9 cellular contexts compared by ENCODE assay signal in genomic region chr2:147045113-147045512, GRCh38.
DNase-seq lines count a peak whose midpoint lies in the region; ATAC-seq, FAIRE-seq and TF ChIP-seq lines count a peak whose summit lies in the region.
"Had no signal": no experiment of that assay in that cellular context is flagged by ENCODE, and none has a peak within 500 bp of the region (broad histone marks: within the 10 kb centered on the region; RNA-seq: fewer than 3 reads in every experiment).

No MANE protein-coding gene starts in this region.

- no peak for FAIRE-seq in K562 (lab: Jason Lieb, UNC)
- FAIRE-seq: islet of Langerhans had no signal

- ATAC-seq in HG03442 (IDR thresholded peaks at IDR 0.05; ENCODE audit: unreplicated experiment) (peak; percentile 68), K562 (no peak), left lung (peak; percentile 68)

- 0% methylated on average over 2 of the region's 2 CpGs for WGBS in K562 (ENCODE audit: insufficient coverage, low coverage, missing lambda C conversion rate)

- TF ChIP-seq CTCF in AG04449 (IDR thresholded peaks at IDR 0.05; ENCODE audit: insufficient read depth, low read length, missing control alignments) (peak; percentile 28), GM12874 (IDR thresholded peaks at IDR 0.05; ENCODE audit: insufficient read depth, low read depth, low read length) (peak; percentile 72), K562 (IDR thresholded peaks at IDR 0.05 in 2 of 3, conservative IDR thresholded peaks at IDR 0.05 in 1 of 3; ENCODE audit: insufficient read depth in 2 of 3, low read depth in 1 of 3, low read length in 3 of 3) (peak in 2 of 3 experiments; percentile 31 to 38; a peak in 3 of 6 replicates), left lung (IDR thresholded peaks at IDR 0.05) (peak; percentile 48 to 52), coronary artery (IDR thresholded peaks at IDR 0.05) (no peak)

- in situ Hi-C loops in K562 (cut with MboI) = loop anchor here (25.0 kb wide), 1 partner anchor 842 kb away; no protein-coding TSS in a partner anchor

- intact Hi-C loops in K562 (cut with micrococcal nuclease) (loop anchor here (2.0 kb wide), 1 partner anchor 866 kb away; no protein-coding TSS in a partner anchor), left lung (cut with DNase I) (no loop called here)

- no peak for TF ChIP-seq POLR2A in K562 (conservative IDR thresholded peaks at IDR 0.05)

- H3K9me1 ChIP-seq in K562 (ENCODE audit: control insufficient read depth, insufficient read depth, low read length) = no peaks in the 10 kb centered on the region

- no peak overlapping the region for H3K9ac ChIP-seq in K562 (ENCODE audit: insufficient read depth in 1 of 2, low read depth in 2 of 2, low read length in 2 of 2)

- CTCF ChIA-PET in AG04449 (lab: Yijun Ruan, JAX) (interaction anchor here (1.1 to 2.5 kb wide), 2 partner anchors 866 to 871 kb away, joined by 3 to 24 read pairs; no protein-coding TSS in a partner anchor), K562 (lab: Yijun Ruan, JAX; ENCODE audit: low intra/inter-chr PET ratio) (no interaction called here)

- H3K27ac ChIP-seq in K562 (ENCODE audit: extremely low read depth, low read depth, low read length) (no peak overlapping the region), left lung (no peak overlapping the region), coronary artery (no peak overlapping the region)

- DNase-seq in AG04449 (ENCODE audit: low read depth, low spot score) (no peak), SK-N-DZ (ENCODE audit: low spot score) (peak; percentile 2), K562 (ENCODE audit: extremely low read depth in 1 of 4, low spot score in 3 of 4) (peak in 2 of 4 experiments; percentile 8 to 10), left lung (no peak), coronary artery (ENCODE audit: low spot score) (no peak)
- DNase-seq in stimulated activated CD8-positive, alpha-beta memory T cell treated with anti-CD3 and anti-CD28 coated beads, Interleukin-7, amount 100 ng/mL, for 48 hours (ENCODE audit: extremely low read depth in 1 of 2, low read depth in 1 of 2) = peak; percentile 2 to 7

- H3K36me3 ChIP-seq in K562 (ENCODE audit: control insufficient read depth, insufficient read depth, low read length) (no peaks in the 10 kb centered on the region), left lung (no peaks in the 10 kb centered on the region)

- H3K79me2 ChIP-seq in K562 (ENCODE audit: control insufficient read depth, insufficient read depth, low read length) = no peaks in the 10 kb centered on the region

- no peak for TF ChIP-seq EP300 in K562 (IDR thresholded peaks at IDR 0.05; ENCODE audit: low read length)

- no peak overlapping the region for H2AFZ ChIP-seq in K562 (ENCODE audit: low read depth, low read length)

- POLR2A ChIA-PET in AG04449 (lab: Yijun Ruan, JAX) = no interaction called here
- POLR2A ChIA-PET in K562 (lab: Yijun Ruan, JAX) = no interaction called here

- H3K9me3 ChIP-seq in K562 (replicated peaks; ENCODE audit: control insufficient read depth, insufficient read depth, low read depth, low read length) (no peaks in the 10 kb centered on the region), left lung (no peaks in the 10 kb centered on the region)

- H3K27me3 ChIP-seq in K562 (ENCODE audit: control insufficient read depth in 2 of 2, insufficient read depth in 2 of 2, low read length in 2 of 2) = no peaks in the 10 kb centered on the region
- H3K27me3 ChIP-seq in left lung = no peaks in the 10 kb centered on the region

- BruUV-seq in K562 (replicated peaks; lab: Mats Ljungman, UMichigan) = no TSS peak

- no peak overlapping the region for H3K4me2 ChIP-seq in K562 (ENCODE audit: insufficient read depth, low read length)

- no peaks in the 10 kb centered on the region for H3K4me1 ChIP-seq in K562 (replicated peaks in 1 of 2; ENCODE audit: control insufficient read depth in 2 of 2, insufficient read depth in 2 of 2, low read length in 2 of 2)
- H3K4me1 ChIP-seq in left lung = peaks cover 0 to 5% of the 10 kb centered on the region in 2 donors

- peak in 1 of 2 experiments; percentile 34; a peak in 2 of 4 replicates for TF ChIP-seq RAD21 in K562 (CRISPR knock-in tag; conservative IDR thresholded peaks at IDR 0.05 in 1 of 2, IDR thresholded peaks at IDR 0.05 in 1 of 2)

- H4K20me1 ChIP-seq in K562 (replicated peaks; ENCODE audit: control insufficient read depth, insufficient read depth, low read length) = no peaks in the 10 kb centered on the region

- H3K4me3 ChIP-seq in AG04449 (ENCODE audit: low read depth, low read length) (no peak overlapping the region), K562 (no peak overlapping the region), left lung (no peak overlapping the region), coronary artery (no peak overlapping the region)

TF ChIP-seq in K562, 482 proteins besides CTCF, POLR2A, EP300 and RAD21:
- no peak for TF ChIP-seq HDAC1 (IDR thresholded peaks at IDR 0.05)
- no peak for TF ChIP-seq ZNF707 (CRISPR knock-in tag; conservative IDR thresholded peaks at IDR 0.05)
- no peak for TF ChIP-seq PHTF2 (CRISPR knock-in tag; IDR thresholded peaks at IDR 0.05)
- no peak for TF ChIP-seq ZNF232 (CRISPR knock-in tag; IDR thresholded peaks at IDR 0.05)
- no peak for TF ChIP-seq CGGBP1 (CRISPR knock-in tag; IDR thresholded peaks at IDR 0.05)
- no peak for TF ChIP-seq VEZF1 (CRISPR knock-in tag; IDR thresholded peaks at IDR 0.05)

Comparison
In these comparisons a context has a peak if more than half of its experiments do, and no peak if none do; other contexts are left out.
1. DNase-seq: peak in SK-N-DZ (single experiment) and stimulated activated CD8-positive, alpha-beta memory T cell treated with anti-CD3 and anti-CD28 coated beads, Interleukin-7, amount 100 ng/mL, for 48 hours (2 of 2); none in AG04449 (single experiment), left lung (0 of 2) and coronary artery (single experiment).